In genomic region chr14:52069617-52070431, GRCh38 we compare ENCODE assay signal across 8 cellular contexts. TPM values are rescaled to one million over a fixed set of nuclear protein-coding genes. Genes with fewer than 3 reads are reported as not detected.
DNase-seq lines count a peak whose midpoint lies in the region; ATAC-seq and TF ChIP-seq lines count a peak whose summit lies in the region.

No MANE protein-coding gene starts in this region.

- peak; percentile 41 for ATAC-seq in omental fat pad (ENCODE audit: low FRiP score)
- no peak for ATAC-seq in GM21723 (IDR thresholded peaks at IDR 0.05; ENCODE audit: unreplicated experiment)

- H4K20me1 ChIP-seq in SK-N-SH (ENCODE audit: insufficient read depth) (no peaks in the 10 kb centered on the region), PC-9 (ENCODE audit: insufficient read depth) (no peaks in the 10 kb centered on the region)

- no peaks in the 10 kb centered on the region for H3K9me3 ChIP-seq in SK-N-SH
- no peaks in the 10 kb centered on the region for H3K9me3 ChIP-seq in PC-9 (ENCODE audit: insufficient read depth, low read depth)

- POLR2A ChIA-PET in SK-N-SH (lab: Yijun Ruan, JAX) (no interaction called here), PC-9 (lab: Charles Lee; ENCODE audit: unreplicated experiment) (no interaction called here)

- peak; percentile 66 for DNase-seq in ELF-1 (ENCODE audit: low read depth, low spot score)
- DNase-seq in SK-N-SH: no peak
- DNase-seq in fibroblast of peridontal ligament (ENCODE audit: extremely low read depth): peak; percentile 56
- DNase-seq in omental fat pad (ENCODE audit: low spot score): no peak
- DNase-seq in HT-29 (ENCODE audit: low spot score): no peak
- DNase-seq in NOMO-1 (lab: John Stamatoyannopoulos, UW; ENCODE audit: unreplicated experiment in 2 of 2): no peak
- DNase-seq in PC-9: no peak

- TF ChIP-seq EP300 in SK-N-SH (IDR thresholded peaks at IDR 0.05; ENCODE audit: borderline replicate concordance in 1 of 2, low read depth in 1 of 2, low read length in 1 of 2): no peak

- H3K9me2 ChIP-seq in SK-N-SH: no peaks in the 10 kb centered on the region
- H3K9me2 ChIP-seq in PC-9 (ENCODE audit: insufficient read depth): no peaks in the 10 kb centered on the region

- no peak for TF ChIP-seq RAD21 in SK-N-SH (IDR thresholded peaks at IDR 0.05; ENCODE audit: low read length)

- H3F3A ChIP-seq in SK-N-SH (replicated peaks; ENCODE audit: insufficient read depth): peaks cover 32% of the 10 kb centered on the region
- H3F3A ChIP-seq in PC-9 (ENCODE audit: insufficient read depth, low read depth): no peaks in the 10 kb centered on the region

- no TSS peak for BruUV-seq in PC-9 (replicated peaks; lab: Mats Ljungman, UMichigan)

- H3K9ac ChIP-seq in SK-N-SH: peak overlapping the region; percentile 77

- intact Hi-C loops in PC-9 (cut with micrococcal nuclease; ENCODE audit: unreplicated experiment): loop anchor here (10.0 kb wide), 1 partner anchor 55 kb away; no protein-coding TSS in a partner anchor

- CTCF ChIA-PET in SK-N-SH (lab: Yijun Ruan, JAX) (interaction anchor here (0.8 to 5.5 kb wide), 10 partner anchors 7 to 289 kb away, joined by 3 to 45 read pairs (median 4); no protein-coding TSS in a partner anchor), PC-9 (lab: Charles Lee) (no interaction called here)

- H3K4me3 ChIP-seq in SK-N-SH (ENCODE audit: low read depth in 2 of 2, low read length in 1 of 2): peak overlapping the region; percentile 73 to 79
- H3K4me3 ChIP-seq in PC-9: no peak overlapping the region

- H3K27me3 ChIP-seq in SK-N-SH (ENCODE audit: insufficient read depth) (no peaks in the 10 kb centered on the region), PC-9 (ENCODE audit: insufficient read depth, low read depth) (no peaks in the 10 kb centered on the region)

- TF ChIP-seq CTCF in SK-N-SH (IDR thresholded peaks at IDR 0.05) (no peak), omental fat pad (IDR thresholded peaks at IDR 0.05) (no peak), PC-9 (conservative IDR thresholded peaks at IDR 0.05) (no peak)

- H3K4me1 ChIP-seq in SK-N-SH (ENCODE audit: control insufficient read depth in 1 of 2, insufficient read depth in 2 of 2, low read depth in 1 of 2, low read length in 1 of 2) (peaks cover 14 to 26% of the 10 kb centered on the region in 2 experiments; a peak in 3 of 4 replicates), PC-9 (replicated peaks; ENCODE audit: insufficient read depth) (no peaks in the 10 kb centered on the region)

- H3K27ac ChIP-seq in SK-N-SH (ENCODE audit: low read depth in 2 of 2, low read length in 1 of 2) (peak overlapping the region; percentile 36 to 71; a peak in 3 of 4 replicates), PC-9 (no peak overlapping the region)

- H3K79me2 ChIP-seq in SK-N-SH (ENCODE audit: insufficient read depth) (peaks cover 15% of the 10 kb centered on the region), PC-9 (ENCODE audit: low read depth) (no peaks in the 10 kb centered on the region)

- 47% methylated on average over 23 of the region's 32 CpGs for WGBS in SK-N-SH (ENCODE audit: low lambda C conversion rate)

- H3K4me2 ChIP-seq in SK-N-SH (peak overlapping the region; percentile 94), PC-9 (no peak overlapping the region)

- peak overlapping the region; percentile 75 for H2AFZ ChIP-seq in SK-N-SH (ENCODE audit: low read depth)
- no peak overlapping the region for H2AFZ ChIP-seq in PC-9

- H3K36me3 ChIP-seq in SK-N-SH (replicated peaks in 1 of 2; ENCODE audit: control insufficient read depth in 1 of 2, insufficient read depth in 2 of 2, low read length in 1 of 2) (no peaks in the 10 kb centered on the region), PC-9 (ENCODE audit: low read depth) (no peaks in the 10 kb centered on the region)

TF ChIP-seq in SK-N-SH, 30 proteins besides CTCF, POLR2A, EP300 and RAD21:
- TF ChIP-seq RXRA (IDR thresholded peaks at IDR 0.05; ENCODE audit: borderline replicate concordance, low read depth) (no peak), RFX5 (IDR thresholded peaks at IDR 0.05; ENCODE audit: low read length) (0 out of 2 replicates have a peak, but pooled peaks have one; percentile 38)

RNA-seq across cellular contexts. Expression of gene NID2, which starts 1.0 kb away (rescaled TPM):
- polyA plus RNA-seq in SK-N-SH (2012; rRNA removed): 15.9 and 22.7 TPM in 2 replicates
- polyA plus RNA-seq in SK-N-SH (2012; cell fraction: cytosol; rRNA removed): 19.8 and 21.6 TPM in 2 replicates
- 36.1 and 46.6 TPM in 2 replicates for polyA plus RNA-seq in SK-N-SH (2012; cell fraction: nucleus; rRNA removed)
- total RNA-seq in omental fat pad (10 to 100 TPM; 33.3 to 67.0 (median 45.4) TPM), PC-9 (2021) (0.11 TPM in 1 of 2 replicates, not detected in the other)
- 0.23 and 0.31 TPM in 2 replicates for total RNA-seq in HT-29 (2014; rRNA removed; shearing (Covaris generic))

Comparison
In these comparisons a context has a peak if more than half of its experiments do, and no peak if none do; other contexts are left out.
1. DNase-seq: peak in ELF-1 (single experiment) and fibroblast of peridontal ligament (single experiment); none in SK-N-SH (single experiment), omental fat pad (single experiment), HT-29 (single experiment), NOMO-1 (0 of 2) and PC-9 (0 of 2).
2. RNA of gene NID2, which starts 1.0 kb away (total RNA-seq): 33.3 to 67.0 TPM in omental fat pad; 0.23 to 0.31 TPM in HT-29 and 0.11 TPM in PC-9; every median in the first group is over 10 times any median in the second.